ENCODE assay signal across 14 cellular contexts in genomic region chr6:169171951-169172350, GRCh38.
DNase-seq lines count a peak whose midpoint lies in the region; ATAC-seq and TF ChIP-seq lines count a peak whose summit lies in the region.
"Had no signal": no experiment of that assay in that cellular context is flagged by ENCODE, and none has a peak within 500 bp of the region (broad histone marks: within the 10 kb centered on the region; RNA-seq: fewer than 3 reads in every experiment).

No MANE protein-coding gene starts in this region.

- H3K4me3 ChIP-seq in epithelial cell of esophagus (ENCODE audit: low read length) (no peak overlapping the region), osteoblast (ENCODE audit: insufficient read depth, low read length) (no peak overlapping the region)
- H3K4me3 ChIP-seq: BLaER1 treated with 17β-estradiol and CSF1 and Interleukin-3, amounts not matched to agents 10 nM and 100 nM had no signal

- peak overlapping the region; percentile 99 for H3K27ac ChIP-seq in osteoblast (ENCODE audit: low read depth, low read length)
- H3K27ac ChIP-seq: BLaER1 treated with 17β-estradiol and CSF1 and Interleukin-3, amounts not matched to agents 10 nM and 100 nM had no signal

- ATAC-seq in HG03442 (IDR thresholded peaks at IDR 0.05; ENCODE audit: unreplicated experiment) = no peak
- ATAC-seq in HG03439 (IDR thresholded peaks at IDR 0.05; ENCODE audit: unreplicated experiment) = no peak
- ATAC-seq in HG03469 (IDR thresholded peaks at IDR 0.05; ENCODE audit: unreplicated experiment) = no peak
- no peak for ATAC-seq in HG02870 (IDR thresholded peaks at IDR 0.05; ENCODE audit: unreplicated experiment)

- peak overlapping the region; percentile 20 for H3K4me2 ChIP-seq in osteoblast (ENCODE audit: insufficient read depth, low read length)
- H3K4me2 ChIP-seq: BLaER1 treated with 17β-estradiol and CSF1 and Interleukin-3, amounts not matched to agents 10 nM and 100 nM had no signal

- H3K9me3 ChIP-seq in osteoblast (ENCODE audit: low read depth, low read length) = no peaks in the 10 kb centered on the region
- H3K9me3 ChIP-seq: BLaER1 treated with 17β-estradiol and CSF1 and Interleukin-3, amounts not matched to agents 10 nM and 100 nM had no signal

- H3K4me1 ChIP-seq in osteoblast (ENCODE audit: insufficient read depth, low read length) = peaks cover 30% of the 10 kb centered on the region
- H3K4me1 ChIP-seq: BLaER1 treated with 17β-estradiol and CSF1 and Interleukin-3, amounts not matched to agents 10 nM and 100 nM had no signal

- H3K79me2 ChIP-seq in osteoblast (ENCODE audit: insufficient read depth, low read length) = peaks cover 8% of the 10 kb centered on the region

- no peaks in the 10 kb centered on the region for H4K20me1 ChIP-seq in osteoblast (ENCODE audit: insufficient read depth, low read length)
- H4K20me1 ChIP-seq: BLaER1 treated with 17β-estradiol and CSF1 and Interleukin-3, amounts not matched to agents 10 nM and 100 nM had no signal

- peaks cover 7% of the 10 kb centered on the region for H3K36me3 ChIP-seq in osteoblast (ENCODE audit: insufficient read depth, low read length)
- H3K36me3 ChIP-seq: BLaER1 treated with 17β-estradiol and CSF1 and Interleukin-3, amounts not matched to agents 10 nM and 100 nM had no signal

- DNase-seq in AG08395 (ENCODE audit: low spot score) (peak; percentile 83), LHCN-M2 (ENCODE audit: low read depth) (peak; percentile 70), epithelial cell of esophagus (ENCODE audit: low read depth) (peak; percentile 19), osteoblast (ENCODE audit: insufficient read length, low spot score, missing footprints) (peak; percentile 90)
- DNase-seq: activated CD4-positive, CD25-positive, alpha-beta regulatory T cell; DND-41; hypothalamus; mesendoderm; occipital lobe had no signal

- TF ChIP-seq CTCF in epithelial cell of esophagus (IDR thresholded peaks at IDR 0.05; ENCODE audit: insufficient read depth, low read depth, low read length, missing control alignments) = no peak
- TF ChIP-seq CTCF in osteoblast (IDR thresholded peaks at IDR 0.05; ENCODE audit: extremely low read depth, low read depth, low read length) = no peak

- no peaks in the 10 kb centered on the region for H3K27me3 ChIP-seq in osteoblast (ENCODE audit: insufficient read depth, low read length)
- H3K27me3 ChIP-seq: BLaER1 treated with 17β-estradiol and CSF1 and Interleukin-3, amounts not matched to agents 10 nM and 100 nM had no signal

- H2AFZ ChIP-seq in osteoblast (ENCODE audit: low read length) = peak overlapping the region; percentile 28

Comparison
In these comparisons a context has a peak if more than half of its experiments do, and no peak if none do; other contexts are left out.
1. DNase-seq: peak in every context shown above with its lines; median percentile 90 in osteoblast; 83 in AG08395; 70 in LHCN-M2; 19 in epithelial cell of esophagus.